In the genomic region with DNA sequence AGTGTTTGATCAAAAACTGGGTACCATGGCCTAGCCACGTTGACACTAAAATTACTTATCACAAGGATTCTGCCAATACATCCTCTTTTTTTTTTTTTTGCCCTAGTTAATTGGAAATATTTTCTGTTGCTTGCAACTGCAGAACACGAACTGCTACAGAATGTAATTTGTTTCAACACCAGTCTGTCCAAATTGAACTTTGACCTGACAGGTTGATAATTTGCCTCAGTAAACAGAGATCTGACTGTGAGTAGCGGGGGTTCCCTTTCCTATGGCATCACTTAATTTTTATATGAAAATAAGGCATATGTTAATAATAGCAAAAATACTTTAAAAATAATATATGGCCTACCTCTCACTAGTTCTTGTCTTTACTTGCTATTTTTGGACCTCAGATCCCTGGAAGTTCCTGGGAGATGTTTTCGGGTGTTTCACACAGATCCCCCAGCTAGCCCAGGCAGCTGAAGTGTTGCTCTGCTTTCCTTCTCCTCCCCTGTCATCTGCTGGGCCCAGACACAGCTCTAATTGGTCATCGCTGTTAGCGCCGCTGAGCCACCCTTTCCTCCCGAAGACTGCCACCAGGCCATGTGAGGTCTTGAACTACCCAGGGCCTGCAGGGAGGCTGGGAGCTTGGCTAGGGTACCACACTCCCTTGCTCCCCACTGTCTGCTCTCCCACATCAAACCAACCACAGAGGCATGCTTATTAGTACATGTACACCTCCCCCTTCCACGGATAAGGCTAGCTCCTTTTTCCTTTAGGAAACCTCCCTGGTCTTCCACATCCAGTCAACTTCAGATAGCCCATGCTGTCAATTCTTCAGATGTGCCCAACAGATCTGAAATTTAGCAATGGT, we compare ENCODE assay signal across 21 cellular contexts.
DNase-seq lines count a peak whose midpoint lies in the region; ATAC-seq, FAIRE-seq and TF ChIP-seq lines count a peak whose summit lies in the region.
"Had no signal": no experiment of that assay in that cellular context is flagged by ENCODE, and none has a peak within 500 bp of the region (broad histone marks: within the 10 kb centered on the region; RNA-seq: fewer than 3 reads in every experiment).

No MANE protein-coding gene starts in this region.

- H3K9me3 ChIP-seq in IMR-90 (ENCODE audit: control insufficient read depth, insufficient read depth, low read length) (no peaks in the 10 kb centered on the region), K562 (replicated peaks; ENCODE audit: control insufficient read depth, insufficient read depth, low read depth, low read length) (no peaks in the 10 kb centered on the region), GM23248 (ENCODE audit: low read depth) (no peaks in the 10 kb centered on the region)
- H3K9me3 ChIP-seq: MG63 had no signal

- no peak overlapping the region for H3K14ac ChIP-seq in IMR-90 (replicated peaks; ENCODE audit: low read depth, low read length)

- no peak for TF ChIP-seq POLR2A in IMR-90 (IDR thresholded peaks at IDR 0.05; ENCODE audit: low read depth, low read length)
- no peak for TF ChIP-seq POLR2A in K562 (conservative IDR thresholded peaks at IDR 0.05)

- H3K4me3 Mint-ChIP-seq in progenitor cell of endocrine pancreas (ENCODE audit: low read depth) = no peak overlapping the region
- H3K4me3 Mint-ChIP-seq: CD4-positive, alpha-beta T cell had no signal

- no peaks in the 10 kb centered on the region for H3K27me3 Mint-ChIP-seq in progenitor cell of endocrine pancreas
- H3K27me3 Mint-ChIP-seq: CD4-positive, alpha-beta T cell had no signal

- POLR2A ChIA-PET in IMR-90 (lab: Charles Lee; ENCODE audit: unreplicated experiment) = no interaction called here
- POLR2A ChIA-PET in K562 (lab: Yijun Ruan, JAX) = interaction anchor here (1.6 kb wide), 1 partner anchor 37 kb away, joined by 3 read pairs; no protein-coding TSS in a partner anchor

- no peak overlapping the region for H2AK5ac ChIP-seq in IMR-90 (ENCODE audit: low read depth, low read length)

- H3K4me2 ChIP-seq in IMR-90 (ENCODE audit: low read depth, low read length) = no peak overlapping the region
- H3K4me2 ChIP-seq in K562 (ENCODE audit: insufficient read depth, low read length) = no peak overlapping the region
- no peak overlapping the region for H3K4me2 ChIP-seq in GM23248 (ENCODE audit: unreplicated experiment)
- H3K4me2 ChIP-seq: BLaER1 had no signal

- TF ChIP-seq CTCF in IMR-90 (conservative IDR thresholded peaks at IDR 0.05; ENCODE audit: low read depth, low read length) (no peak), K562 (IDR thresholded peaks at IDR 0.05 in 2 of 3, conservative IDR thresholded peaks at IDR 0.05 in 1 of 3; ENCODE audit: insufficient read depth in 2 of 3, low read depth in 1 of 3, low read length in 3 of 3) (no peak), progenitor cell of endocrine pancreas (IDR thresholded peaks at IDR 0.05; ENCODE audit: unreplicated experiment) (no peak)

- BruUV-seq in IMR-90 (replicated peaks; lab: Mats Ljungman, UMichigan) = no TSS peak
- no TSS peak for BruUV-seq in K562 (replicated peaks; lab: Mats Ljungman, UMichigan)

- H3F3A ChIP-seq in GM23248 (ENCODE audit: insufficient read depth) = no peaks in the 10 kb centered on the region

- TF ChIP-seq RAD21 in IMR-90 (IDR thresholded peaks at IDR 0.05; ENCODE audit: low read length) (no peak), K562 (CRISPR knock-in tag; conservative IDR thresholded peaks at IDR 0.05 in 1 of 2, IDR thresholded peaks at IDR 0.05 in 1 of 2) (no peak)

- no peak overlapping the region for H3K18ac ChIP-seq in IMR-90 (ENCODE audit: low read depth, low read length)

- H4K5ac ChIP-seq in IMR-90 (ENCODE audit: low read depth, low read length) = no peak overlapping the region

- H3K23ac ChIP-seq in IMR-90 (ENCODE audit: low read depth, low read length) = no peak overlapping the region

- H3K9me2 ChIP-seq in GM23248 (ENCODE audit: insufficient read depth) = no peaks in the 10 kb centered on the region

- TF ChIP-seq EP300 in K562 (IDR thresholded peaks at IDR 0.05; ENCODE audit: low read length) = no peak

- ATAC-seq in IMR-90 (ENCODE audit: low read depth) = no peak
- ATAC-seq in K562 = no peak

- H3K4ac ChIP-seq in IMR-90 (ENCODE audit: low read depth, low read length) = no peak overlapping the region

- no peak overlapping the region for H4K8ac ChIP-seq in IMR-90 (ENCODE audit: low read depth in 2 of 2, low read length in 2 of 2)

- dilution Hi-C loops in IMR-90 (cut with HindIII; ENCODE audit: low sequenced_read_pairs, unreplicated experiment) = no loop called here

- 50% methylated on average over 2 of the region's 9 CpGs; no CpG with 5 or more reads in 1 of the 2 experiments for WGBS in IMR-90 (ENCODE audit: extremely low coverage in 2 of 2, insufficient read length in 1 of 2), 2 experiments
- WGBS in K562 (ENCODE audit: insufficient coverage, low coverage, missing lambda C conversion rate) = 69% methylated on average over 9 of the region's 9 CpGs
- 80 to 88% methylated on average over 9 of the region's 9 CpGs for WGBS in GM23248 (ENCODE audit: low coverage in 1 of 2, low lambda C conversion rate in 2 of 2, missing lambda C conversion rate in 2 of 2), 2 experiments

- H3K79me1 ChIP-seq in IMR-90 (ENCODE audit: low read depth in 1 of 2, low read length in 2 of 2) = no peaks in the 10 kb centered on the region

- H3K56ac ChIP-seq in IMR-90 (ENCODE audit: extremely low read depth, insufficient read depth, low read length) = no peak overlapping the region

- H3K4me1 ChIP-seq in IMR-90 (ENCODE audit: control insufficient read depth, insufficient read depth, low read length) (no peaks in the 10 kb centered on the region), K562 (replicated peaks in 1 of 2; ENCODE audit: control insufficient read depth in 2 of 2, insufficient read depth in 2 of 2, low read length in 2 of 2) (peaks cover 0 to 25% of the 10 kb centered on the region in 2 experiments; a peak in 3 of 5 replicates), GM23248 (ENCODE audit: insufficient read depth) (peaks cover 3% of the 10 kb centered on the region)
- H3K4me1 ChIP-seq: BLaER1 had no signal

- H3K36me3 Mint-ChIP-seq in progenitor cell of endocrine pancreas (ENCODE audit: insufficient read depth) = peaks cover 2% of the 10 kb centered on the region

- H3K27me3 ChIP-seq in IMR-90 (ENCODE audit: control insufficient read depth, insufficient read depth, low read length) (no peaks in the 10 kb centered on the region), K562 (ENCODE audit: control insufficient read depth in 2 of 2, insufficient read depth in 2 of 2, low read length in 2 of 2) (no peaks in the 10 kb centered on the region), GM23248 (replicated peaks; ENCODE audit: insufficient read depth) (no peaks in the 10 kb centered on the region)
- H3K27me3 ChIP-seq: BLaER1, MG63 had no signal

- in situ Hi-C loops in IMR-90 (cut with MboI; ENCODE audit: low sequenced_read_pairs) = no loop called here
- in situ Hi-C loops in K562 (cut with MboI) = loop anchor here (10.0 kb wide), 1 partner anchor 173 kb away; no protein-coding TSS in a partner anchor
- in situ Hi-C loops in GM23248 (cut with MboI) = no loop called here

- H2AFZ ChIP-seq in IMR-90 (replicated peaks; ENCODE audit: low read length, poor library complexity) = peak overlapping the region; percentile 61
- 0 out of 2 replicates have a peak overlapping the region, but pooled peaks have one; percentile 73 for H2AFZ ChIP-seq in K562 (ENCODE audit: low read depth, low read length)
- no peak overlapping the region for H2AFZ ChIP-seq in GM23248

- H2BK120ac ChIP-seq in IMR-90 (ENCODE audit: low read depth, low read length) = no peak overlapping the region

- H3K27ac Mint-ChIP-seq in progenitor cell of endocrine pancreas = peak overlapping the region; percentile 11
- H3K27ac Mint-ChIP-seq: CD4-positive, alpha-beta T cell had no signal

- H2BK5ac ChIP-seq in IMR-90 (ENCODE audit: low read depth, low read length, poor library complexity, severe bottlenecking) = no peak overlapping the region

- H3K9ac ChIP-seq in IMR-90 (ENCODE audit: low read depth, low read length) (no peak overlapping the region), K562 (ENCODE audit: insufficient read depth in 1 of 2, low read depth in 2 of 2, low read length in 2 of 2) (no peak overlapping the region), GM23248 (no peak overlapping the region)
- H3K9ac ChIP-seq: BLaER1 had no signal

- no peaks in the 10 kb centered on the region for H3K9me3 Mint-ChIP-seq in progenitor cell of endocrine pancreas (ENCODE audit: low read depth)
- H3K9me3 Mint-ChIP-seq: CD4-positive, alpha-beta T cell had no signal

- H2BK15ac ChIP-seq in IMR-90 (ENCODE audit: low read depth, low read length) = no peak overlapping the region

- H3K79me2 ChIP-seq in K562 (ENCODE audit: control insufficient read depth, insufficient read depth, low read length) = no peaks in the 10 kb centered on the region
- H3K79me2 ChIP-seq in GM23248 (ENCODE audit: insufficient read depth) = no peaks in the 10 kb centered on the region

- CTCF ChIA-PET in IMR-90 (lab: Yijun Ruan, JAX) = no interaction called here
- CTCF ChIA-PET in K562 (lab: Yijun Ruan, JAX; ENCODE audit: low intra/inter-chr PET ratio) = no interaction called here

- intact Hi-C loops in IMR-90 (cut with micrococcal nuclease) = loop anchor here (5.0 kb wide), 1 partner anchor 89 kb away; a partner anchor contains a TSS
- intact Hi-C loops in K562 (cut with micrococcal nuclease) = loop anchor here (5.0 kb wide), 1 partner anchor 336 kb away; no protein-coding TSS in a partner anchor

- H4K20me1 ChIP-seq in IMR-90 (ENCODE audit: insufficient read depth, low read length) (no peaks in the 10 kb centered on the region), K562 (replicated peaks; ENCODE audit: control insufficient read depth, insufficient read depth, low read length) (no peaks in the 10 kb centered on the region), GM23248 (ENCODE audit: insufficient read depth) (no peaks in the 10 kb centered on the region)
- H4K20me1 ChIP-seq: BLaER1 had no signal

- no peak for FAIRE-seq in K562 (lab: Jason Lieb, UNC)

- no peak overlapping the region for H3K4me3 ChIP-seq in IMR-90 (ENCODE audit: insufficient read depth, low read depth, low read length)
- H3K4me3 ChIP-seq in K562 = no peak overlapping the region
- no peak overlapping the region for H3K4me3 ChIP-seq in GM23248
- H3K4me3 ChIP-seq: BLaER1, MG63 had no signal

- H2AK9ac ChIP-seq in IMR-90 (replicated peaks; ENCODE audit: low read depth, low read length, poor library complexity) = no peak overlapping the region

- no peak overlapping the region for H4K91ac ChIP-seq in IMR-90 (ENCODE audit: insufficient read depth, low read depth, low read length)

- H3K36me3 ChIP-seq in IMR-90 (ENCODE audit: control insufficient read depth, insufficient read depth, low read length) (no peaks in the 10 kb centered on the region), K562 (ENCODE audit: control insufficient read depth, insufficient read depth, low read length) (no peaks in the 10 kb centered on the region), GM23248 (ENCODE audit: low read depth) (no peaks in the 10 kb centered on the region)
- H3K36me3 ChIP-seq: BLaER1, MG63 had no signal

- no peak overlapping the region for H2BK20ac ChIP-seq in IMR-90 (ENCODE audit: low read depth, low read length)

- DNase-seq in IMR-90 = no peak
- peak; percentile 61 for DNase-seq in NCI-H526 treated with DMSO at 0.1 percent for 48 hours (lab: John Stamatoyannopoulos, UW)
- DNase-seq in K562 (ENCODE audit: extremely low read depth in 1 of 4, low spot score in 3 of 4) = no peak
- DNase-seq in progenitor cell of endocrine pancreas (ENCODE audit: low spot score, unreplicated experiment) = no peak
- no peak for DNase-seq in NCI-H1436 (lab: John Stamatoyannopoulos, UW)
- DNase-seq in activated CD4-positive, alpha-beta T cell treated with anti-CD3 and anti-CD28 coated beads for 1 hour = no peak
- no peak for DNase-seq in GM23248
- DNase-seq in UCSD-AML1 (lab: John Stamatoyannopoulos, UW; ENCODE audit: unreplicated experiment) = no peak
- DNase-seq: ACHN; CD4-positive, alpha-beta T cell; GDM1; MG63; NCI-H1048; NCI-H1436 treated with DMSO at 0.1 percent for 48 hours; NCI-H2081; NCI-H2171; NCI-H345; NCI-H524 treated with DMSO at 0.1 percent for 48 hours; NK-92 treated with Interleukin-12 subunit alpha and Interleukin-12 subunit beta, amount 100 ng/mL, for 24 hours; SIG-M5 had no signal

- H3K27ac ChIP-seq in IMR-90 (ENCODE audit: insufficient read depth, low read length) (no peak overlapping the region), K562 (ENCODE audit: extremely low read depth, low read depth, low read length) (no peak overlapping the region), GM23248 (no peak overlapping the region)
- H3K27ac ChIP-seq: BLaER1 had no signal

- H3K9me1 ChIP-seq in IMR-90 (ENCODE audit: insufficient read depth, low read length) (peaks cover 3% of the 10 kb centered on the region), K562 (ENCODE audit: control insufficient read depth, insufficient read depth, low read length) (no peaks in the 10 kb centered on the region)

- peaks cover 15% of the 10 kb centered on the region for H3K4me1 Mint-ChIP-seq in progenitor cell of endocrine pancreas (ENCODE audit: low read depth)
